Comparison of ENCODE assay signal across 8 cellular contexts in genomic region chr17:66964930-66965800, GRCh38. TPM values are rescaled to one million over a fixed set of nuclear protein-coding genes. Genes with fewer than 3 reads are reported as not detected.
DNase-seq lines count a peak whose midpoint lies in the region; ATAC-seq and TF ChIP-seq lines count a peak whose summit lies in the region.

No MANE protein-coding gene starts in this region.

- peak overlapping the region; percentile 19 for H3K4me3 ChIP-seq in cardiac muscle cell
- peak overlapping the region; percentile 45 for H3K4me3 ChIP-seq in fibroblast of the aortic adventitia (ENCODE audit: low read depth, low read length)
- H3K4me3 ChIP-seq in prostate gland = peak overlapping the region; percentile 42 to 61

- peaks cover 58% of the 10 kb centered on the region for H3K27me3 Mint-ChIP-seq in activated B cell treated with CpG ODN at 0.5 μM for 24 hours

- TF ChIP-seq CTCF in cardiac muscle cell (IDR thresholded peaks at IDR 0.05; ENCODE audit: low read depth, low read length) = no peak
- no peak for TF ChIP-seq CTCF in activated B cell treated with CpG ODN at 0.5 μM for 24 hours (IDR thresholded peaks at IDR 0.05)
- TF ChIP-seq CTCF in fibroblast of the aortic adventitia (IDR thresholded peaks at IDR 0.05; ENCODE audit: insufficient read depth, low read length) = no peak
- no peak for TF ChIP-seq CTCF in prostate gland (IDR thresholded peaks at IDR 0.05)

- ATAC-seq in Right ventricle myocardium superior (ENCODE audit: poor library complexity) (no peak), activated B cell treated with CpG ODN at 0.5 μM for 24 hours (ENCODE audit: low read depth) (no peak), GM19324 (IDR thresholded peaks at IDR 0.05; ENCODE audit: low FRiP score, unreplicated experiment) (no peak)

- no peaks in the 10 kb centered on the region for H3K9me3 Mint-ChIP-seq in activated B cell treated with CpG ODN at 0.5 μM for 24 hours

- no peak for TF ChIP-seq POLR2A in prostate gland (IDR thresholded peaks at IDR 0.05)

- H3K36me3 Mint-ChIP-seq in activated B cell treated with CpG ODN at 0.5 μM for 24 hours (ENCODE audit: low read depth) = no peaks in the 10 kb centered on the region

- H3K36me3 ChIP-seq in cardiac muscle cell = no peaks in the 10 kb centered on the region
- no peaks in the 10 kb centered on the region for H3K36me3 ChIP-seq in prostate gland

- CTCF ChIA-PET in activated B cell treated with CpG ODN at 0.5 μM for 24 hours (lab: Charles Lee) = no interaction called here

- peak overlapping the region; percentile 57 for H3K4me3 Mint-ChIP-seq in activated B cell treated with CpG ODN at 0.5 μM for 24 hours

- POLR2A ChIA-PET in activated B cell treated with CpG ODN at 0.5 μM for 24 hours (lab: Charles Lee) = no interaction called here

- intact Hi-C loops in Right ventricle myocardium superior (cut with DNase I) = no loop called here
- intact Hi-C loops in activated B cell treated with CpG ODN at 0.5 μM for 24 hours (cut with micrococcal nuclease) = no loop called here
- intact Hi-C loops in prostate gland (cut with DNase I) = no loop called here

- peak; percentile 19 to 47 for DNase-seq in cardiac muscle cell (ENCODE audit: low read depth in 1 of 2, low spot score in 1 of 2)
- DNase-seq in Right ventricle myocardium superior = no peak
- DNase-seq in activated B cell treated with CpG ODN at 0.5 μM for 24 hours = no peak
- no peak for DNase-seq in fibroblast of the aortic adventitia (ENCODE audit: low read depth)
- peak; percentile 65 for DNase-seq in prostate gland (ENCODE audit: low spot score)
- no peak for DNase-seq in effector CD8-positive, alpha-beta T cell (lab: John Stamatoyannopoulos, UW)
- no peak for DNase-seq in pons (ENCODE audit: low spot score)

- H3K4me1 Mint-ChIP-seq in activated B cell treated with CpG ODN at 0.5 μM for 24 hours = peaks cover 18% of the 10 kb centered on the region

- H3K9me3 ChIP-seq in cardiac muscle cell (ENCODE audit: low read depth) (no peaks in the 10 kb centered on the region), prostate gland (no peaks in the 10 kb centered on the region)

- H3K27ac ChIP-seq in cardiac muscle cell (no peak overlapping the region), prostate gland (peak overlapping the region; percentile 6 to 74)

- H3K27ac Mint-ChIP-seq in activated B cell treated with CpG ODN at 0.5 μM for 24 hours = no peak overlapping the region

- H3K4me1 ChIP-seq in cardiac muscle cell (ENCODE audit: low read depth) (peaks cover 9% of the 10 kb centered on the region), prostate gland (replicated peaks) (peaks cover 17% of the 10 kb centered on the region)

- 1% methylated on average over 58 of the region's 92 CpGs for WGBS in prostate gland

- H3K27me3 ChIP-seq in cardiac muscle cell (peaks cover 72% of the 10 kb centered on the region), prostate gland (replicated peaks; ENCODE audit: insufficient read depth) (no peaks in the 10 kb centered on the region)

RNA-seq across cellular contexts. Expression of gene CACNG4, which starts 0.7 kb away (rescaled TPM):
- total RNA-seq in cardiac muscle cell (1.2 and 2.2 TPM in 2 replicates), Right ventricle myocardium superior (not detected), activated B cell treated with CpG ODN at 0.5 μM for 24 hours (not detected in 2 replicates), fibroblast of the aortic adventitia (ENCODE audit: low replicate concordance) (not detected in 2 replicates), prostate gland (10 to 100 TPM in 1 of 2 donors, 1 to 10 TPM in 1; 9.5 to 12.9 TPM)
- 1.2 and 3.0 TPM in 2 replicates for polyA plus RNA-seq in cardiac muscle cell

Comparison
In these comparisons a context has a peak if more than half of its experiments do, and no peak if none do; other contexts are left out.
1. DNase-seq: peak in cardiac muscle cell (2 of 2) and prostate gland (single experiment); none in Right ventricle myocardium superior (single experiment), activated B cell treated with CpG ODN at 0.5 μM for 24 hours (single experiment), fibroblast of the aortic adventitia (single experiment), effector CD8-positive, alpha-beta T cell (single experiment) and pons (single experiment).
2. Peak in every context shown above with its lines, with median percentiles within 50 percentile points of each other: H3K4me3 ChIP-seq.